Comparison of ENCODE assay signal across 27 cellular contexts in the genomic region with DNA sequence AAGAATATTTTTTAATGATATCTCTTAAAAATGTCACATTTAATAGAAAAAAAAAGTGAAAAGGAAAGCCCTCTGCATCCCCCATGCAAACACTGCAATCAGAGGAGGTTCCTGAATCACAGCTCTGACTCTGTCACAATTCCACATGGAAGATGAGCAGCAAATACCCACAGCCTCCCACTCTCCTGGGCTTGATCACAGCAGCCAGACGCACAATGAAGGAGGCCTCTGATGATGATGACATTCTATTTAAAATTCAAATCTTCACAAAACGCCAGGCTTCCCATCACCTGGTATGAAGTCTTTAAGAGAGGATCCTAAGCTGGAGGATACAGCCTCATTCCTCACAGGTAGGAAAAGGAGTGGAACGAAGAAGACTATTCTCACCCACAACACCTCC. TPM values are rescaled to one million over a fixed set of nuclear protein-coding genes. Genes with fewer than 3 reads are reported as not detected.
"Had no signal": no experiment of that assay in that cellular context is flagged by ENCODE, and none has a peak within 500 bp of the region (broad histone marks: within the 10 kb centered on the region; RNA-seq: fewer than 3 reads in every experiment).

No MANE protein-coding gene starts in this region.

- DNase-seq: islet precursor cell; left ventricle myocardium inferior; mesendoderm; midbrain; mucosa of descending colon; naive thymus-derived CD4-positive, alpha-beta T cell; psoas muscle; right lobe of liver; stimulated activated CD4-positive, alpha-beta T cell treated with anti-CD3 and anti-CD28 coated beads, Interleukin-12 subunit alpha, Interleukin-12 subunit beta, amount 100 ng/mL, for 4 hours; stimulated activated CD4-positive, alpha-beta T cell treated with anti-CD3 and anti-CD28 coated beads, Interleukin-15, amount 100 ng/mL, for 24 hours; stimulated activated CD4-positive, alpha-beta T cell treated with anti-CD3 and anti-CD28 coated beads, Interleukin-2, amount 100 ng/mL, for 24 hours; stimulated activated CD4-positive, alpha-beta T cell treated with anti-CD3 and anti-CD28 coated beads, Interleukin-4, amount 100 ng/mL, for 1 hour; stimulated activated naive B cell treated with anti-CD40 and anti-IgM and Interleukin-4, amounts not matched to agents 10 μg/mL and 1 μg/mL and 100 μg/mL, for 72 hours; stimulated activated naive CD8-positive, alpha-beta T cell treated with anti-CD3 and anti-CD28 coated beads, Interleukin-15, Interleukin-2, amounts not matched to agents 100 U/mL and 50 U/mL, for 24 hours; stomach; testis; thyroid gland; transverse colon; upper lobe of left lung had no signal

- ATAC-seq: mucosa of descending colon; naive thymus-derived CD4-positive, alpha-beta T cell; natural killer cell treated with Interleukin-12 subunit alpha and Interleukin-12 subunit beta and Interleukin-15 and Interleukin-18, amount 100 ng/mL, for 72 hours; psoas muscle; right lobe of liver; stimulated activated naive B cell treated with anti-CD40 and anti-IgM and Interleukin-4, amounts not matched to agents 10 μg/mL and 1 μg/mL and 100 μg/mL, for 72 hours; stimulated activated naive CD8-positive, alpha-beta T cell treated with anti-CD3 and anti-CD28 coated beads, Interleukin-15, Interleukin-2, amounts not matched to agents 100 U/mL and 50 U/mL, for 24 hours had no signal

- H3K4me1 Mint-ChIP-seq: stimulated activated naive B cell treated with anti-CD40 and anti-IgM and Interleukin-4, amounts not matched to agents 10 μg/mL and 1 μg/mL and 100 μg/mL, for 72 hours had no signal

- H3K27ac Mint-ChIP-seq: natural killer cell treated with Interleukin-12 subunit alpha and Interleukin-12 subunit beta and Interleukin-15 and Interleukin-18, amount 100 ng/mL, for 72 hours; stimulated activated naive B cell treated with anti-CD40 and anti-IgM and Interleukin-4, amounts not matched to agents 10 μg/mL and 1 μg/mL and 100 μg/mL, for 72 hours had no signal

- H3K27ac ChIP-seq: hepatocyte, left ventricle myocardium inferior, parathyroid adenoma, psoas muscle, right atrium auricular region, right lobe of liver, stomach, testis, thyroid gland, transverse colon, upper lobe of left lung had no signal

- H3K36me3 Mint-ChIP-seq: naive thymus-derived CD4-positive, alpha-beta T cell; natural killer cell treated with Interleukin-12 subunit alpha and Interleukin-12 subunit beta and Interleukin-15 and Interleukin-18, amount 100 ng/mL, for 72 hours; stimulated activated naive B cell treated with anti-CD40 and anti-IgM and Interleukin-4, amounts not matched to agents 10 μg/mL and 1 μg/mL and 100 μg/mL, for 72 hours had no signal

- H3K9me3 Mint-ChIP-seq: naive thymus-derived CD4-positive, alpha-beta T cell; natural killer cell treated with Interleukin-12 subunit alpha and Interleukin-12 subunit beta and Interleukin-15 and Interleukin-18, amount 100 ng/mL, for 72 hours; neural crest cell; stimulated activated naive B cell treated with anti-CD40 and anti-IgM and Interleukin-4, amounts not matched to agents 10 μg/mL and 1 μg/mL and 100 μg/mL, for 72 hours had no signal

- H3K27me3 ChIP-seq: hepatocyte, right atrium auricular region, right lobe of liver, stomach, testis, thyroid gland, transverse colon, upper lobe of left lung had no signal

- H3K4me3 ChIP-seq: hepatocyte, left ventricle myocardium inferior, lung, mucosa of descending colon, psoas muscle, right atrium auricular region, right lobe of liver, stomach, testis, thyroid gland, transverse colon, upper lobe of left lung had no signal

- H3K27me3 Mint-ChIP-seq: stimulated activated naive B cell treated with anti-CD40 and anti-IgM and Interleukin-4, amounts not matched to agents 10 μg/mL and 1 μg/mL and 100 μg/mL, for 72 hours had no signal

- H3K36me3 ChIP-seq: left ventricle myocardium inferior, right atrium auricular region, right lobe of liver, stomach, thyroid gland, transverse colon, upper lobe of left lung had no signal

- H3K4me3 Mint-ChIP-seq: naive thymus-derived CD4-positive, alpha-beta T cell; natural killer cell treated with Interleukin-12 subunit alpha and Interleukin-12 subunit beta and Interleukin-15 and Interleukin-18, amount 100 ng/mL, for 72 hours; neural crest cell; stimulated activated naive B cell treated with anti-CD40 and anti-IgM and Interleukin-4, amounts not matched to agents 10 μg/mL and 1 μg/mL and 100 μg/mL, for 72 hours had no signal

RNA-seq across cellular contexts. Expression of gene MEGF11, which starts 30.7 kb away (rescaled TPM):
- total RNA-seq: left ventricle myocardium inferior; myocyte; naive thymus-derived CD4-positive, alpha-beta T cell; natural killer cell treated with Interleukin-12 subunit alpha and Interleukin-12 subunit beta and Interleukin-15 and Interleukin-18, amount 100 ng/mL, for 72 hours; osteocyte; psoas muscle; right atrium auricular region; right lobe of liver had no signal
